23 cellular contexts compared by ENCODE assay signal in the genomic region with DNA sequence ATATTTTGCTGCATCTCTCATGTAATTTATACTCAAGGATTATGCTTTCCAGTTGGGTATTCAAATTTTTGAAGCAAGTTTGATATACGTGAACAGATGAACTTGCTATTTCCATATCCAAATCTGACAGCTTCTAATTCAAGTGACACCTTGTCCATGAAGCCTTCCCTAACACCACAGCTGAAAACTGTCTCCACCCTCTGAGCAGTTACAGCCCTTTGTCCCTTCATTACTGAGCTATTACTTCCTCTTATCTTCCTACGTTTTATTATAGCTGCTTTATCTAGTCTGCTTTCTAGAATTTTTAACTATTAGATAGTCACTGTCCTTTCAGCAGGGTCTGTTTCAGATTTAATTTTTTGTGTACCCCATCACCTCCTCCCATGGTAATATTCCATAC.
"Had no signal": no experiment of that assay in that cellular context is flagged by ENCODE, and none has a peak within 500 bp of the region (broad histone marks: within the 10 kb centered on the region; RNA-seq: fewer than 3 reads in every experiment).

No MANE protein-coding gene starts in this region.

- DNase-seq: dorsolateral prefrontal cortex; effector CD8-positive, alpha-beta T cell; endodermal cell; foreskin keratinocyte; heart left ventricle; kidney; left lung; mesenchymal stem cell; naive thymus-derived CD4-positive, alpha-beta T cell; stimulated activated CD4-positive, alpha-beta T cell treated with anti-CD3 and anti-CD28 coated beads, Interleukin-4, amount 100 ng/mL, for 4 hours; stimulated activated naive CD8-positive, alpha-beta T cell treated with anti-CD3 and anti-CD28 coated beads, Interleukin-15, Interleukin-2, amounts not matched to agents 100 U/mL and 50 U/mL, for 24 hours; substantia nigra; testis; tibial artery had no signal

- H3K27me3 ChIP-seq: esophagus muscularis mucosa, foreskin keratinocyte, gastroesophageal sphincter, heart left ventricle, hepatocyte, left lung, neural progenitor cell, right atrium auricular region, testis, tibial artery had no signal

- H3K36me3 ChIP-seq: esophagus muscularis mucosa, gastroesophageal sphincter, heart left ventricle, left lung, neural progenitor cell, right atrium auricular region, tibial artery had no signal

- H3K9ac ChIP-seq: neural progenitor cell, parathyroid adenoma had no signal

- FAIRE-seq: kidney, urothelium cell line had no signal

- ATAC-seq: foreskin keratinocyte; gastroesophageal sphincter; heart left ventricle; left lung; naive thymus-derived CD4-positive, alpha-beta T cell; sciatic nerve; stimulated activated memory B cell treated with anti-CD40 and anti-IgM and Interleukin-4, amounts not matched to agents 10 μg/mL and 1 μg/mL and 100 μg/mL, for 72 hours; stimulated activated naive CD8-positive, alpha-beta T cell treated with anti-CD3 and anti-CD28 coated beads, Interleukin-15, Interleukin-2, amounts not matched to agents 100 U/mL and 50 U/mL, for 24 hours had no signal

- H3K4me1 ChIP-seq: left lung, right atrium auricular region had no signal

- H3K9me3 ChIP-seq: esophagus muscularis mucosa, gastroesophageal sphincter, heart left ventricle, left lung, right atrium auricular region, testis, tibial artery had no signal

- H3K4me3 ChIP-seq: dorsolateral prefrontal cortex, esophagus muscularis mucosa, gastroesophageal sphincter, heart left ventricle, hepatocyte, left lung, neural progenitor cell, right atrium auricular region, testis, tibial artery had no signal

- H3K27ac ChIP-seq: dorsolateral prefrontal cortex, esophagus muscularis mucosa, foreskin keratinocyte, gastroesophageal sphincter, heart left ventricle, hepatocyte, left lung, neural progenitor cell, parathyroid adenoma, right atrium auricular region, testis, tibial artery had no signal
